Comparison of ENCODE assay signal across 8 cellular contexts in the genomic region with DNA sequence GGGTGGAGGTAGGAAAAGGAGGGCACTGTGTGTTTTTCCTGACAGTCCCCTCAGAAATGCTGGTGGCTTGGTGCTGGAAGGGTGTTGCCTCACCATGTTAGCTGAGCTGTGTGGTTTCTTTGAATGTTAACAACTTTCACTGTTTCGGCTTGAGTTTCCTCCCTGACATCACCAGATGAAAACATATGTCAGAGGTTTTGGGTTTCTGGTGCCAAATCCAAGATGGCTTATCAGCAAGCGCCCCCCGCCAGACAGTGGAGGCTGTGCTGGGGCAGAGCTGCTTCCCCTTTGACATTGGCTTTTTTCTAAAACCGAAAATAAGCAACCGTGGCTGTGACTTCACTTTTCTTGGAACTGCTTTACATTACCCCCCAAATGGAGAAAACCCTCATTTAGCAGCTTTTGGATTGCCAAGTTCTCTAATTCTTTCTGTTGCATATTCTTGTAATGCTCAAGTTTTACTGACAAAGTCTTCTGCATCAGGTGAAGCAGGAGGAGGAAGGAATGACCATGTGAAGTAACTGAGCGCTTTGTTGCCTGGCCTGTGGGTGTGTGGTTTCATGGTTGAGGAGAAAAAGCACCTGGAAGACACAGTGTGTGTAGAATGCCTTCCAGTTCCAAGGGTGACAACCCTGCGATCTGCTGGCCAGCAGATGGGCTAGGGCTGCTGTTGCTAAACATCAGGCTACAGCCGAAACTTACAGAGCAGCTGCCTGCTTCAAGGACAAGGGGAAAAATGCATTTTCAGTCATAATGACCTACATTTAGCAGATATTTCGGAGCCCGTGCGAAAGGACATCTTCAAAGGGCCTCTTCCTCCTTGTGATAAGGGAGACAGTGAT.
DNase-seq lines count a peak whose midpoint lies in the region; ATAC-seq lines count a peak whose summit lies in the region.

No MANE protein-coding gene starts in this region.

- peak overlapping the region; percentile 88 for H3K27ac Mint-ChIP-seq in T-helper 1 cell treated with Interleukin-12 subunit alpha and Interleukin-12 subunit beta and Interleukin-4 antibody, amounts not matched to agents 30 μg/mL and 1 μg/mL, for 36 hours
- peak overlapping the region; percentile 89 for H3K27ac Mint-ChIP-seq in activated naive CD8-positive, alpha-beta T cell treated with anti-CD3 and anti-CD28 coated beads, Interleukin-2, amount 50 U/mL, for 24 hours

- peak overlapping the region; percentile 67 for H3K4me3 Mint-ChIP-seq in T-helper 1 cell treated with Interleukin-12 subunit alpha and Interleukin-12 subunit beta and Interleukin-4 antibody, amounts not matched to agents 30 μg/mL and 1 μg/mL, for 36 hours
- peak overlapping the region; percentile 54 for H3K4me3 Mint-ChIP-seq in activated naive CD8-positive, alpha-beta T cell treated with anti-CD3 and anti-CD28 coated beads, Interleukin-2, amount 50 U/mL, for 24 hours

- H3K9me3 Mint-ChIP-seq in T-helper 1 cell treated with Interleukin-12 subunit alpha and Interleukin-12 subunit beta and Interleukin-4 antibody, amounts not matched to agents 30 μg/mL and 1 μg/mL, for 36 hours: no peaks in the 10 kb centered on the region
- H3K9me3 Mint-ChIP-seq in activated naive CD8-positive, alpha-beta T cell treated with anti-CD3 and anti-CD28 coated beads, Interleukin-2, amount 50 U/mL, for 24 hours: no peaks in the 10 kb centered on the region

- H3K36me3 Mint-ChIP-seq in T-helper 1 cell treated with Interleukin-12 subunit alpha and Interleukin-12 subunit beta and Interleukin-4 antibody, amounts not matched to agents 30 μg/mL and 1 μg/mL, for 36 hours (ENCODE audit: low read depth): peaks cover 23% of the 10 kb centered on the region
- peaks cover 21% of the 10 kb centered on the region for H3K36me3 Mint-ChIP-seq in activated naive CD8-positive, alpha-beta T cell treated with anti-CD3 and anti-CD28 coated beads, Interleukin-2, amount 50 U/mL, for 24 hours (ENCODE audit: low read depth)

- peaks cover 53% of the 10 kb centered on the region for H3K4me1 Mint-ChIP-seq in T-helper 1 cell treated with Interleukin-12 subunit alpha and Interleukin-12 subunit beta and Interleukin-4 antibody, amounts not matched to agents 30 μg/mL and 1 μg/mL, for 36 hours (ENCODE audit: low read depth)
- peaks cover 67% of the 10 kb centered on the region for H3K4me1 Mint-ChIP-seq in activated naive CD8-positive, alpha-beta T cell treated with anti-CD3 and anti-CD28 coated beads, Interleukin-2, amount 50 U/mL, for 24 hours

- peaks cover 19% of the 10 kb centered on the region for H3K27me3 Mint-ChIP-seq in T-helper 1 cell treated with Interleukin-12 subunit alpha and Interleukin-12 subunit beta and Interleukin-4 antibody, amounts not matched to agents 30 μg/mL and 1 μg/mL, for 36 hours (ENCODE audit: low read depth)
- H3K27me3 Mint-ChIP-seq in activated naive CD8-positive, alpha-beta T cell treated with anti-CD3 and anti-CD28 coated beads, Interleukin-2, amount 50 U/mL, for 24 hours: peaks cover 9% of the 10 kb centered on the region

- DNase-seq in activated naive CD8-positive, alpha-beta T cell treated with anti-CD3 and anti-CD28 coated beads, Interleukin-2, amount 50 U/mL, for 24 hours: peak; percentile 77
- peak; percentile 39 to 43 for DNase-seq in stimulated activated CD4-positive, alpha-beta T cell treated with anti-CD3 and anti-CD28 coated beads, Interleukin-15, amount 100 ng/mL, for 1 hour (ENCODE audit: low read depth in 1 of 2, low spot score in 1 of 2)
- no peak for DNase-seq in globus pallidus (ENCODE audit: low spot score)
- no peak for DNase-seq in NCI-H1105 (lab: John Stamatoyannopoulos, UW)
- DNase-seq in NCI-H2196 (lab: John Stamatoyannopoulos, UW; ENCODE audit: unreplicated experiment): no peak

- ATAC-seq in GM18517 (IDR thresholded peaks at IDR 0.05; ENCODE audit: unreplicated experiment): peak; percentile 80
- peak; percentile 61 for ATAC-seq in HG02970 (IDR thresholded peaks at IDR 0.05; ENCODE audit: low FRiP score, unreplicated experiment)
- ATAC-seq in activated naive CD8-positive, alpha-beta T cell treated with anti-CD3 and anti-CD28 coated beads, Interleukin-2, amount 50 U/mL, for 24 hours: peak; percentile 94

Comparison
In these comparisons a context has a peak if more than half of its experiments do, and no peak if none do; other contexts are left out.
1. DNase-seq: peak in activated naive CD8-positive, alpha-beta T cell treated with anti-CD3 and anti-CD28 coated beads, Interleukin-2, amount 50 U/mL, for 24 hours (single experiment) and stimulated activated CD4-positive, alpha-beta T cell treated with anti-CD3 and anti-CD28 coated beads, Interleukin-15, amount 100 ng/mL, for 1 hour (2 of 2); none in globus pallidus (single experiment), NCI-H1105 (single experiment) and NCI-H2196 (single experiment).
2. Peak in every context shown above with its lines, with median percentiles within 50 percentile points of each other: ATAC-seq.